In genomic region chr11:69916251-69916649, GRCh38 we compare ENCODE assay signal across 7 cellular contexts.
DNase-seq lines count a peak whose midpoint lies in the region; ATAC-seq and TF ChIP-seq lines count a peak whose summit lies in the region.
"Not testable (repeated sequence)": the region's sequence is repeated elsewhere in the genome, so short reads cannot be mapped to it uniquely, and the experiment has no call there.

No MANE protein-coding gene starts in this region.

- ATAC-seq in HCT116; RWPE2 (ENCODE audit: low read depth); gastroesophageal sphincter; right lobe of liver; psoas muscle: not testable (repeated sequence)

- H3K36me3 ChIP-seq in HCT116 (ENCODE audit: control insufficient read depth in 1 of 2, insufficient read depth in 2 of 2, low read length in 2 of 2); RWPE2 (ENCODE audit: low read depth); breast epithelium; gastroesophageal sphincter; right lobe of liver; psoas muscle (ENCODE audit: insufficient read depth in 1 of 2, low read depth in 1 of 2); thyroid gland: not testable (repeated sequence)

- no CpG with 5 or more reads among the region's 8 CpGs for whole genome bisulfite sequencing in gastroesophageal sphincter (ENCODE audit: low coverage in 1 of 2), 2 donors
- WGBS in right lobe of liver (ENCODE audit: insufficient coverage, low coverage, low lambda C conversion rate, missing lambda C conversion rate): 21% methylated on average over 3 of the region's 8 CpGs
- WGBS in psoas muscle, 3 donors: 20 to 27% (median 21%) methylated on average over 8 of the region's 8 CpGs
- 34 to 53% methylated on average over 6 to 8 of the region's 8 CpGs for WGBS in thyroid gland, 2 donors

- POLR2A ChIA-PET in HCT116 (lab: Charles Lee): interaction anchor here (1.0 kb wide), 1 partner anchor 275 kb away, joined by 3 read pairs; no protein-coding TSS in a partner anchor

- TF ChIP-seq RAD21 in HCT116 (IDR thresholded peaks at IDR 0.05; ENCODE audit: low read depth): not testable (repeated sequence)

- not testable (repeated sequence) for H3K9me2 ChIP-seq in HCT116 (ENCODE audit: insufficient read depth)

- CTCF ChIA-PET in HCT116 (lab: Charles Lee): interaction anchor here (0.7 to 3.0 kb wide), 6 partner anchors 32 to 279 kb away, joined by 3 to 20 read pairs (median 4); no protein-coding TSS in a partner anchor

- not testable (repeated sequence) for H4K20me1 ChIP-seq in HCT116 (ENCODE audit: insufficient read depth)

- not testable (repeated sequence) for H3K4me3 ChIP-seq in HCT116 (replicated peaks in 1 of 2; ENCODE audit: low read depth in 1 of 2, low read length in 2 of 2); RWPE2 (ENCODE audit: severe bottlenecking); right lobe of liver; thyroid gland (replicated peaks in 1 of 3)
- H3K4me3 ChIP-seq in breast epithelium (peak overlapping the region in 1 of 3 donors; percentile 49), gastroesophageal sphincter (peak overlapping the region in 1 of 2 donors; percentile 27), psoas muscle (peak overlapping the region; percentile 25)

- peak overlapping the region; percentile 81 for H3K4me2 ChIP-seq in HCT116 (ENCODE audit: low read length)

- not testable (repeated sequence) for H3K27ac ChIP-seq in HCT116 (ENCODE audit: low read depth, low read length)
- H3K27ac ChIP-seq in RWPE2 (ENCODE audit: poor library complexity, severe bottlenecking): peak overlapping the region; percentile 97
- H3K27ac ChIP-seq in breast epithelium: peak overlapping the region; percentile 84 to 90
- H3K27ac ChIP-seq in gastroesophageal sphincter: peak overlapping the region in 3 of 4 donors; percentile 69 to 74 (median 73)
- peak overlapping the region; percentile 50 to 78 (median 68) for H3K27ac ChIP-seq in right lobe of liver
- peak overlapping the region; percentile 60 for H3K27ac ChIP-seq in psoas muscle
- H3K27ac ChIP-seq in thyroid gland: peak overlapping the region in 2 of 3 donors; percentile 65 to 80

- not testable (repeated sequence) for BruUV-seq in HCT116 (replicated peaks; lab: Mats Ljungman, UMichigan)

- not testable (repeated sequence) for H3K9me3 ChIP-seq in HCT116 (ENCODE audit: control insufficient read depth in 1 of 2, insufficient read depth in 1 of 2, low read depth in 1 of 2, low read length in 2 of 2); RWPE2 (ENCODE audit: severe bottlenecking); breast epithelium; gastroesophageal sphincter; right lobe of liver; psoas muscle; thyroid gland

- DNase-seq in HCT116 (ENCODE audit: low read depth, low spot score); RWPE2 (ENCODE audit: low spot score); psoas muscle; thyroid gland: not testable (repeated sequence)
- DNase-seq in breast epithelium (ENCODE audit: low spot score in 2 of 2) (peak in 1 of 2 donors; percentile 30), right lobe of liver (peak in 2 of 3 donors; percentile 27 to 43)

- not testable (repeated sequence) for H2AFZ ChIP-seq in HCT116 (ENCODE audit: low read depth, low read length, poor library complexity, severe bottlenecking)

- peaks cover 27 to 57% of the 10 kb centered on the region in 2 experiments for H3K4me1 ChIP-seq in HCT116 (ENCODE audit: control insufficient read depth in 1 of 2, insufficient read depth in 2 of 2, low read length in 2 of 2)
- peaks cover 26% of the 10 kb centered on the region for H3K4me1 ChIP-seq in RWPE2 (ENCODE audit: insufficient read depth, poor library complexity, severe bottlenecking)
- H3K4me1 ChIP-seq in breast epithelium: peaks cover 15 to 18% of the 10 kb centered on the region in 2 donors
- peaks cover 0 to 30% (median 17%) of the 10 kb centered on the region in 3 donors for H3K4me1 ChIP-seq in gastroesophageal sphincter
- H3K4me1 ChIP-seq in right lobe of liver: peaks cover 0 to 25% (median 11%) of the 10 kb centered on the region in 4 donors
- H3K4me1 ChIP-seq in psoas muscle: not testable (repeated sequence)
- H3K4me1 ChIP-seq in thyroid gland: peaks cover 0 to 23% of the 10 kb centered on the region in 2 donors

- not testable (repeated sequence) for TF ChIP-seq EP300 in gastroesophageal sphincter (IDR thresholded peaks at IDR 0.05)

- H3K9ac ChIP-seq in HCT116 (ENCODE audit: low read length): not testable (repeated sequence)

- not testable (repeated sequence) for H3K27me3 ChIP-seq in HCT116 (ENCODE audit: insufficient read depth, low read length); RWPE2 (ENCODE audit: insufficient read depth, poor library complexity, severe bottlenecking); breast epithelium; right lobe of liver; thyroid gland
- H3K27me3 ChIP-seq in gastroesophageal sphincter (peaks cover 54% of the 10 kb centered on the region), psoas muscle (ENCODE audit: insufficient read depth in 3 of 3, low read length in 2 of 3) (peaks cover 0 to 20% (median 0%) of the 10 kb centered on the region in 3 donors)

- not testable (repeated sequence) for TF ChIP-seq CTCF in HCT116 (IDR thresholded peaks at IDR 0.05 in 2 of 3, conservative IDR thresholded peaks at IDR 0.05 in 1 of 3; ENCODE audit: borderline replicate concordance in 1 of 3, insufficient read depth in 1 of 3, low read depth in 2 of 3, low read length in 2 of 3); RWPE2 (IDR thresholded peaks at IDR 0.05; ENCODE audit: poor library complexity, severe bottlenecking); breast epithelium (IDR thresholded peaks at IDR 0.05); gastroesophageal sphincter (IDR thresholded peaks at IDR 0.05); right lobe of liver (IDR thresholded peaks at IDR 0.05); psoas muscle (IDR thresholded peaks at IDR 0.05); thyroid gland (IDR thresholded peaks at IDR 0.05)

- TF ChIP-seq POLR2A in HCT116 (IDR thresholded peaks at IDR 0.05; ENCODE audit: borderline replicate concordance, extremely low read depth, insufficient read depth, insufficient read length); breast epithelium (IDR thresholded peaks at IDR 0.05); gastroesophageal sphincter (IDR thresholded peaks at IDR 0.05); right lobe of liver (IDR thresholded peaks at IDR 0.05); thyroid gland (IDR thresholded peaks at IDR 0.05): not testable (repeated sequence)

- RAD21 ChIA-PET in HCT116 (lab: Charles Lee; ENCODE audit: low non-redundant PET in 1 of 2, low total read pairs in 2 of 2, uncharacterized antibody in 2 of 2, unreplicated experiment in 2 of 2): not testable (repeated sequence)

- H3K79me2 ChIP-seq in HCT116 (ENCODE audit: insufficient read depth, low read length): not testable (repeated sequence)

- intact Hi-C loops in HCT116 (cut with micrococcal nuclease): loop anchor here (5.0 kb wide), 1 partner anchor 161 kb away; the partner anchor contains the start of gene ANO1
- intact Hi-C loops in breast epithelium (cut with DNase I; ENCODE audit: low total_unique reads): loop anchor here (10.0 kb wide), 1 partner anchor 269 kb away; no protein-coding TSS in a partner anchor
- intact Hi-C loops in right lobe of liver (cut with DNase I); thyroid gland (cut with DNase I): not testable (repeated sequence)
- intact Hi-C loops in psoas muscle (cut with DNase I): loop anchor here in 1 of 2 donors (5.0 kb wide), 1 partner anchor 161 kb away; the partner anchor contains the start of gene ANO1
